In the genomic region with DNA sequence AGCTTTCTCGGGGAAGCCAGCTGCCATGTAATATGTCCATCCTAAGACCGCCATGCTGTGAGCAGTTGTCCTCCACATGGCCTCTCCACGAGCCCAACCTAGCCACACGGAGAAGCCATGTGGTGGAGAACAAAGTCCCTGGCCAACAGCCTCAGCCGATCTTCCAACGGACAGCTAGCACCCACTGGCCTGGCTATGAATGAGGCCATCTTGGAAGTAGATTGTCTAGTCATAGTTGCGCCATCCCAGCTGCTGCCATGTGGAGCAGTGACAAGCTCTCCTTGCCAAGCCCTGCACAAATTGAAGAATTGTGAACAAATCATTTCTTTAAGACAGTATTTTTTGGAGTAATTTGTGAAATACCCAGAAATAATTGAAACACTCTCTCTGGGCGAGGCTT, we compare ENCODE assay signal across 22 cellular contexts. TPM values are rescaled to one million over a fixed set of nuclear protein-coding genes. Genes with fewer than 3 reads are reported as not detected.
DNase-seq lines count a peak whose midpoint lies in the region; ATAC-seq, FAIRE-seq and TF ChIP-seq lines count a peak whose summit lies in the region.
"Had no signal": no experiment of that assay in that cellular context is flagged by ENCODE, and none has a peak within 500 bp of the region (broad histone marks: within the 10 kb centered on the region; RNA-seq: fewer than 3 reads in every experiment).

No MANE protein-coding gene starts in this region.

- no peaks in the 10 kb centered on the region for H3K27me3 ChIP-seq in esophagus muscularis mucosa
- H3K27me3 ChIP-seq in HAP-1 (ENCODE audit: low read depth) = no peaks in the 10 kb centered on the region
- H3K27me3 ChIP-seq: BLaER1, Peyer's patch had no signal

- DNase-seq in A549 (ENCODE audit: low read depth in 1 of 2, low spot score in 1 of 2) = peak in 1 of 2 experiments; percentile 39
- DNase-seq in NB4 (ENCODE audit: low read depth) = peak; percentile 14
- DNase-seq in esophagus muscularis mucosa (ENCODE audit: extremely low spot score) = peak; percentile 89
- DNase-seq in left ventricle myocardium superior = peak; percentile 67
- DNase-seq in MCF 10A (ENCODE audit: unreplicated experiment) = no peak
- DNase-seq in HAP-1 (ENCODE audit: low spot score in 2 of 2) = no peak
- DNase-seq: CD4-positive, alpha-beta T cell; COR-L47; DND-41; KBM-7; NCI-H1105; NCI-H146; NCI-H2029; NCI-H226; NCI-H510A treated with DMSO at 0.1 percent for 48 hours; NCI-H774; Peyer's patch had no signal

- H3K4me3 Mint-ChIP-seq in MCF 10A (ENCODE audit: unreplicated experiment) = no peak overlapping the region
- H3K4me3 Mint-ChIP-seq: CD4-positive, alpha-beta T cell; GM23338 had no signal

- no peak for TF ChIP-seq EP300 in A549 (IDR thresholded peaks at IDR 0.05)
- no peak for TF ChIP-seq EP300 in esophagus muscularis mucosa (IDR thresholded peaks at IDR 0.05)

- H3K27ac ChIP-seq in A549 (peak overlapping the region in 1 of 2 experiments; percentile 31; a peak in 3 of 6 replicates), esophagus muscularis mucosa (replicated peaks in 1 of 4) (peak overlapping the region in 1 of 4 donors; percentile 14)
- H3K27ac ChIP-seq: BLaER1, Peyer's patch had no signal

- H3K4me2 ChIP-seq in A549 = no peak overlapping the region
- H3K4me2 ChIP-seq: BLaER1, GM23338 had no signal

- TF ChIP-seq POLR2A in A549 (IDR thresholded peaks at IDR 0.05; ENCODE audit: low read length) (no peak), NB4 (IDR thresholded peaks at IDR 0.05; ENCODE audit: extremely low read depth, insufficient read length) (no peak), esophagus muscularis mucosa (IDR thresholded peaks at IDR 0.05; ENCODE audit: low read depth) (no peak)

- ATAC-seq in A549 (0 out of 6 replicates have a peak, but pooled peaks of 1 of the 2 experiments have one; percentile 26), left ventricle myocardium superior (peak; percentile 80), HG02759 (IDR thresholded peaks at IDR 0.05; ENCODE audit: unreplicated experiment) (no peak)
- ATAC-seq: GM23338, HCT116 had no signal

- POLR2A ChIA-PET in A549 (lab: Yijun Ruan, JAX) (no interaction called here), MCF 10A (lab: Yijun Ruan, JAX) (interaction anchor here (0.6 to 2.2 kb wide), 2 partner anchors 127 to 140 kb away, joined by 3 to 4 read pairs; partner anchors contain the start of gene METAP2)

- no peaks in the 10 kb centered on the region for H3K9me3 Mint-ChIP-seq in MCF 10A (ENCODE audit: unreplicated experiment)
- H3K9me3 Mint-ChIP-seq: CD4-positive, alpha-beta T cell; GM23338 had no signal

- no peaks in the 10 kb centered on the region for H3K27me3 Mint-ChIP-seq in MCF 10A (ENCODE audit: insufficient read depth, unreplicated experiment)

- H3K4me3 ChIP-seq in A549 (no peak overlapping the region), NB4 (ENCODE audit: low read depth, low read length) (no peak overlapping the region), esophagus muscularis mucosa (no peak overlapping the region), HAP-1 (no peak overlapping the region)
- H3K4me3 ChIP-seq: BLaER1, GM23338, Peyer's patch had no signal

- H3K9me3 ChIP-seq in A549 = no peaks in the 10 kb centered on the region
- no peaks in the 10 kb centered on the region for H3K9me3 ChIP-seq in esophagus muscularis mucosa
- no peaks in the 10 kb centered on the region for H3K9me3 ChIP-seq in HAP-1
- H3K9me3 ChIP-seq: BLaER1, Peyer's patch had no signal

- H3K36me3 Mint-ChIP-seq in MCF 10A (ENCODE audit: insufficient read depth, unreplicated experiment) = no peaks in the 10 kb centered on the region

- BruUV-seq in MCF 10A (replicated peaks; lab: Mats Ljungman, UMichigan) = no TSS peak

- TF ChIP-seq RAD21 in A549 (conservative IDR thresholded peaks at IDR 0.05 in 1 of 2, IDR thresholded peaks at IDR 0.05 in 1 of 2) = no peak

- CTCF ChIA-PET in A549 (lab: Yijun Ruan, JAX) (interaction anchor here (1.2 kb wide), 1 partner anchor 24 kb away, joined by 3 read pairs; no protein-coding TSS in a partner anchor), MCF 10A (lab: Yijun Ruan, JAX) (interaction anchor here (0.6 kb wide), 1 partner anchor 19 kb away, joined by 3 read pairs; no protein-coding TSS in a partner anchor)

- peaks cover 6% of the 10 kb centered on the region for H3K4me1 Mint-ChIP-seq in MCF 10A (ENCODE audit: insufficient read depth, unreplicated experiment)
- H3K4me1 Mint-ChIP-seq: GM23338 had no signal

- in situ Hi-C loops in HAP-1 (cut with MboI; ENCODE audit: low sequenced_read_pairs) = no loop called here

- 94% methylated on average over 8 of the region's 8 CpGs for whole genome bisulfite sequencing in A549 (ENCODE audit: missing lambda C conversion rate)
- 85% methylated on average over 8 of the region's 8 CpGs for WGBS in esophagus muscularis mucosa

- TF ChIP-seq CTCF in A549 (IDR thresholded peaks at IDR 0.05) (no peak), NB4 (IDR thresholded peaks at IDR 0.05; ENCODE audit: low read depth, low read length) (no peak), esophagus muscularis mucosa (IDR thresholded peaks at IDR 0.05) (no peak), MCF 10A (IDR thresholded peaks at IDR 0.05; ENCODE audit: unreplicated experiment) (no peak)

- no peak overlapping the region for H3K27ac Mint-ChIP-seq in MCF 10A (ENCODE audit: low read depth, unreplicated experiment)
- H3K27ac Mint-ChIP-seq: CD4-positive, alpha-beta T cell; GM23338 had no signal

- FAIRE-seq in A549 (lab: Jason Lieb, UNC) = no peak
- FAIRE-seq: GM12891 had no signal

- peaks cover 26% of the 10 kb centered on the region for H3K4me1 ChIP-seq in A549
- peaks cover 0 to 12% (median 2%) of the 10 kb centered on the region in 4 donors for H3K4me1 ChIP-seq in esophagus muscularis mucosa
- 0 out of 2 replicates have a peak, but pooled peaks cover 3% of the 10 kb centered on the region for H3K4me1 ChIP-seq in HAP-1
- H3K4me1 ChIP-seq: BLaER1, Peyer's patch had no signal

- no peaks in the 10 kb centered on the region for H3K36me3 ChIP-seq in esophagus muscularis mucosa
- no peaks in the 10 kb centered on the region for H3K36me3 ChIP-seq in HAP-1 (replicated peaks)
- H3K36me3 ChIP-seq: BLaER1, Peyer's patch had no signal

- intact Hi-C loops in esophagus muscularis mucosa (cut with DNase I) = no loop called here
- intact Hi-C loops in left ventricle myocardium superior (cut with micrococcal nuclease) = no loop called here
- intact Hi-C loops in MCF 10A (cut with micrococcal nuclease) = no loop called here

TF ChIP-seq in A549, 52 proteins besides CTCF, POLR2A, EP300 and RAD21:
- TF ChIP-seq CEBPB (IDR thresholded peaks at IDR 0.05) (peak in 1 of 2 experiments; percentile 19; a peak in 1 of 4 replicates), CBX8 (IDR thresholded peaks at IDR 0.05) (no peak), HOXB13 (CRISPR knock-in tag; IDR thresholded peaks at IDR 0.05; ENCODE audit: low read depth) (0 out of 2 replicates have a peak, but pooled peaks have one; percentile 23), TP53 (CRISPR knock-in tag; IDR thresholded peaks at IDR 0.05) (0 out of 2 replicates have a peak, but pooled peaks have one; percentile 39)

RNA-seq across cellular contexts. Expression of gene USP44, which starts 49.3 kb away (rescaled TPM):
- polyA plus RNA-seq in A549 (2011; rRNA removed) = 3.1 and 3.8 TPM in 2 replicates
- 0.12 and 0.17 TPM in 2 replicates for polyA plus RNA-seq in A549 (2012; cell fraction: cytosol; rRNA removed)
- polyA plus RNA-seq in A549 (2012; cell fraction: nucleus; rRNA removed) = 0.02 and 0.31 TPM in 2 replicates
- polyA plus RNA-seq in A549 (2017; fragmentation: RNase III; extraction: RNeasy Plus Mini Kit Qiagen cat#74134 plus additional on column Dnase treatment) = 0.50 to 0.66 TPM (median 0.59 TPM) in 3 replicates
- 3.4 and 3.8 TPM in 2 replicates for polyA minus RNA-seq in A549 (2011; rRNA and poly(A)+ RNA removed)
- 1 to 10 TPM; 3.3 to 6.2 (median 5.3) TPM for total RNA-seq in esophagus muscularis mucosa
- 1.0 TPM for total RNA-seq in left ventricle myocardium superior
- total RNA-seq in MCF 10A (2022) = not detected in 2 replicates

Comparison
In these comparisons a context has a peak if more than half of its experiments do, and no peak if none do; other contexts are left out.
1. DNase-seq: peak in NB4 (single experiment), esophagus muscularis mucosa (single experiment) and left ventricle myocardium superior (single experiment); none in MCF 10A (single experiment) and HAP-1 (0 of 2).